ENCODE assay signal across 8 cellular contexts in the genomic region with DNA sequence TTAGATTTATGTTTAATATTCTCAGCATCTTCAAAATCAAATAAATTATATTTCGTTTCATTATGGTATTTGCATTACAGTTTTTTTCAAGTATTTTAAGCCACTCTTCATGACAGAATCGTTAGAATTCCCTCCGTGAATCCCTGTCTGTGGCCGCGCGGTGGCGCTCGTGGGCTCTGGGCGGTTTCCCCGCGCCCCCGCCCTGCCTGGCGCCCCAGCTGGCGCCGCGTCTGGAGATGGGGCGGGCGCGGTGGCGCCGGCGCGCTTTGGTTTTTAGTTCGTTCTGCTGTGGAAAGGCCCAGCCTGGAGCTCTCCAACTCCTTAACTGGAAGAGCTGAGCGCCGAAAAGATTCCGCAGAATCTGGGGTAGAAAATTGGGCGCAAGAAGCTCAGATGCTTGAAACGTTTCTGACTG. TPM values are rescaled to one million over a fixed set of nuclear protein-coding genes. Genes with fewer than 3 reads are reported as not detected.
DNase-seq lines count a peak whose midpoint lies in the region; ATAC-seq and TF ChIP-seq lines count a peak whose summit lies in the region.

No MANE protein-coding gene starts in this region.

- no peak overlapping the region for H3K9ac ChIP-seq in smooth muscle cell (ENCODE audit: low read depth)

- H3K27ac ChIP-seq in Panc1 (ENCODE audit: low read length) (no peak overlapping the region), breast epithelium (no peak overlapping the region), smooth muscle cell (ENCODE audit: low read depth) (no peak overlapping the region)

- peaks cover 7% of the 10 kb centered on the region for H4K20me1 ChIP-seq in smooth muscle cell (ENCODE audit: low read depth)

- no peaks in the 10 kb centered on the region for H3K27me3 ChIP-seq in Panc1 (ENCODE audit: control insufficient read depth, insufficient read depth, low read length)
- no peaks in the 10 kb centered on the region for H3K27me3 ChIP-seq in breast epithelium
- no peaks in the 10 kb centered on the region for H3K27me3 ChIP-seq in smooth muscle cell (ENCODE audit: low read depth)

- WGBS in smooth muscle cell (ENCODE audit: low lambda C conversion rate), result 13% methylated on average over 29 of the region's 29 CpGs

- no TSS peak for BruUV-seq in Panc1 (replicated peaks; lab: Mats Ljungman, UMichigan)

- no peaks in the 10 kb centered on the region for H3K9me3 ChIP-seq in Panc1 (ENCODE audit: control insufficient read depth, insufficient read depth, low read depth, low read length)
- H3K9me3 ChIP-seq in breast epithelium, result peaks cover 0 to 1% of the 10 kb centered on the region in 2 donors
- no peaks in the 10 kb centered on the region for H3K9me3 ChIP-seq in smooth muscle cell (replicated peaks; ENCODE audit: low read depth)

- H3K79me2 ChIP-seq in smooth muscle cell (ENCODE audit: low read depth), result no peaks in the 10 kb centered on the region

- TF ChIP-seq POLR2A in breast epithelium (IDR thresholded peaks at IDR 0.05), result no peak

- H3K36me3 ChIP-seq in Panc1 (ENCODE audit: control insufficient read depth, insufficient read depth, low read length) (no peaks in the 10 kb centered on the region), breast epithelium (peaks cover 7% of the 10 kb centered on the region), smooth muscle cell (ENCODE audit: low read depth) (peaks cover 4% of the 10 kb centered on the region)

- H3K4me1 ChIP-seq in Panc1 (ENCODE audit: control insufficient read depth, insufficient read depth, low read length) (peaks cover 3% of the 10 kb centered on the region; the same call in 1 of the 2 replicates), breast epithelium (no peaks in the 10 kb centered on the region), smooth muscle cell (ENCODE audit: low read depth) (no peaks in the 10 kb centered on the region)

- no peak overlapping the region for H2AFZ ChIP-seq in smooth muscle cell (ENCODE audit: low read depth)

- DNase-seq in GM04504 (ENCODE audit: low read depth) (peak; percentile 50), Panc1 (ENCODE audit: low read depth, low spot score) (no peak), breast epithelium (ENCODE audit: low spot score in 2 of 2) (no peak), iPS-NIHi11 (ENCODE audit: low spot score) (peak; percentile 97), smooth muscle cell (lab: John Stamatoyannopoulos, UW; ENCODE audit: unreplicated experiment) (no peak), NCI-H526 treated with DMSO at 0.1 percent for 48 hours (lab: John Stamatoyannopoulos, UW) (no peak)

- TF ChIP-seq CTCF in Panc1 (IDR thresholded peaks at IDR 0.05) (peak; percentile 95), breast epithelium (IDR thresholded peaks at IDR 0.05) (peak in 2 of 3 donors; percentile 21 to 68), smooth muscle cell (IDR thresholded peaks at IDR 0.05; ENCODE audit: borderline replicate concordance, insufficient read depth, poor library complexity, severe bottlenecking) (peak; percentile 73)

- POLR2A ChIA-PET in Panc1 (lab: Charles Lee), result no interaction called here

- ATAC-seq in Panc1 (peak; percentile 79), HG02759 (IDR thresholded peaks at IDR 0.05; ENCODE audit: unreplicated experiment) (no peak), HG03442 (IDR thresholded peaks at IDR 0.05; ENCODE audit: unreplicated experiment) (no peak)

- peak overlapping the region; percentile 32 for H3K4me2 ChIP-seq in smooth muscle cell

- CTCF ChIA-PET in Panc1 (lab: Charles Lee), result interaction anchor here (0.6 kb wide), 1 partner anchor 21 kb away, joined by 3 read pairs; no protein-coding TSS in a partner anchor

- peaks cover 17% of the 10 kb centered on the region for H3F3A ChIP-seq in smooth muscle cell (ENCODE audit: low read depth)

- no peak overlapping the region for H3K4me3 ChIP-seq in Panc1 (ENCODE audit: low read depth in 2 of 2, low read length in 2 of 2)
- peak overlapping the region; percentile 16 to 55 (median 25) for H3K4me3 ChIP-seq in breast epithelium
- no peak overlapping the region for H3K4me3 ChIP-seq in smooth muscle cell

- in situ Hi-C loops in Panc1 (cut with HindIII; ENCODE audit: low pct_unique_long_range_greater_than_20kb, low sequenced_read_pairs), result no loop called here

- intact Hi-C loops in Panc1 (cut with micrococcal nuclease; ENCODE audit: unreplicated experiment) (no loop called here), breast epithelium (cut with DNase I; ENCODE audit: low total_unique reads) (no loop called here)

RNA-seq across cellular contexts. Expression of a gene that starts 25.7 kb away (rescaled TPM):
- total RNA-seq in Panc1 (2021; ENCODE audit: unreplicated experiment) (60.5 TPM), breast epithelium (100 to 1,000 TPM in 2 of 3 donors, 10 to 100 TPM in 1; 92.1 to 145 (median 130) TPM), smooth muscle cell (51.4 and 61.9 TPM in 2 replicates)
- polyA plus RNA-seq in Panc1 (2012; ENCODE audit: insufficient read length), result 121 TPM
- polyA plus RNA-seq in smooth muscle cell, result 95.7 and 97.9 TPM in 2 replicates

RNA-seq across cellular contexts. Expression of a gene that starts 56.3 kb away (rescaled TPM):
- not detected for total RNA-seq in Panc1 (2021; ENCODE audit: unreplicated experiment)
- not detected for polyA plus RNA-seq in Panc1 (2012; ENCODE audit: insufficient read length)
- total RNA-seq in breast epithelium, result 100 to 1,000 TPM in 1 of 3 donors, 10 to 100 TPM in 2; 25.6 to 242 (median 61.3) TPM
- not detected in 2 replicates for total RNA-seq in smooth muscle cell
- not detected in 2 replicates for polyA plus RNA-seq in smooth muscle cell

Comparison
In these comparisons a context has a peak if more than half of its experiments do, and no peak if none do; other contexts are left out.
1. DNase-seq: peak in GM04504 (single experiment) and iPS-NIHi11 (single experiment); none in Panc1 (single experiment), breast epithelium (0 of 2), smooth muscle cell (single experiment) and NCI-H526 treated with DMSO at 0.1 percent for 48 hours (single experiment).
2. H3K4me3 ChIP-seq: peak in breast epithelium (3 of 3); none in Panc1 (0 of 2) and smooth muscle cell (single experiment).
3. CTCF ChIP-seq: peak in every context shown above with its lines; median percentile 95 in Panc1; 73 in smooth muscle cell; 44 in breast epithelium.
4. RNA of a gene that starts 56.3 kb away (total RNA-seq): 25.6 to 242 TPM in breast epithelium; not detected in Panc1 (single experiment) and not detected in smooth muscle cell; every median in the first group is over 10 times any median in the second.